In genomic region chr1:166152977-166153376, GRCh38 we compare ENCODE assay signal across 28 cellular contexts.
"Had no signal": no experiment of that assay in that cellular context is flagged by ENCODE, and none has a peak within 500 bp of the region (broad histone marks: within the 10 kb centered on the region; RNA-seq: fewer than 3 reads in every experiment).

No MANE protein-coding gene starts in this region.

- DNase-seq: nephron progenitor cell; nucleus accumbens; posterior cingulate gyrus; psoas muscle; right cardiac atrium; right lobe of liver; sigmoid colon; small intestine; stimulated activated CD4-positive, alpha-beta T cell treated with anti-CD3 and anti-CD28 coated beads, Interleukin-15, amount 100 ng/mL, for 24 hours; stimulated activated CD4-positive, alpha-beta T cell treated with anti-CD3 and anti-CD28 coated beads, Interleukin-2, amount 100 ng/mL, for 24 hours; stimulated activated CD4-positive, alpha-beta T cell treated with anti-CD3 and anti-CD28 coated beads, Interleukin-2, amount 100 ng/mL, for 48 hours; stimulated activated CD4-positive, alpha-beta T cell treated with anti-CD3 and anti-CD28 coated beads, Interleukin-4, amount 100 ng/mL, for 24 hours; stimulated activated naive B cell treated with anti-CD40 and anti-IgM and Interleukin-4, amounts not matched to agents 10 μg/mL and 1 μg/mL and 100 μg/mL, for 72 hours; stimulated activated naive CD4-positive, alpha-beta T cell treated with Interleukin-2 at 50 U/mL for 16 hours; stomach; thyroid gland; trophoblast cell; upper lobe of left lung had no signal

- H3K36me3 ChIP-seq: neutrophil, right lobe of liver, sigmoid colon, stomach, thoracic aorta, thyroid gland, tibial nerve, upper lobe of left lung, vagina had no signal

- H3K79me2 ChIP-seq: parathyroid adenoma had no signal

- H3K36me3 Mint-ChIP-seq: natural killer cell treated with Interleukin-12 subunit alpha and Interleukin-12 subunit beta and Interleukin-15 and Interleukin-18, amount 100 ng/mL, for 72 hours; stimulated activated effector memory CD8-positive, alpha-beta T cell treated with anti-CD3 and anti-CD28 coated beads, Interleukin-12 subunit alpha, Interleukin-12 subunit beta, amount 100 ng/mL, for 72 hours; stimulated activated naive B cell treated with anti-CD40 and anti-IgM and Interleukin-4, amounts not matched to agents 10 μg/mL and 1 μg/mL and 100 μg/mL, for 72 hours had no signal

- H3K9me3 Mint-ChIP-seq: nephron progenitor cell; neural crest cell; stimulated activated effector memory CD8-positive, alpha-beta T cell treated with anti-CD3 and anti-CD28 coated beads, Interleukin-12 subunit alpha, Interleukin-12 subunit beta, amount 100 ng/mL, for 72 hours; stimulated activated naive CD8-positive, alpha-beta T cell treated with anti-CD3 and anti-CD28 coated beads, Interleukin-15, Interleukin-2, amounts not matched to agents 100 ng/mL and 50 ng/mL, for 24 hours had no signal

- H3K4me1 ChIP-seq: parathyroid adenoma, right lobe of liver, sigmoid colon, stomach, thyroid gland, tibial nerve, upper lobe of left lung, vagina had no signal

- H3K4me3 Mint-ChIP-seq: natural killer cell treated with Interleukin-12 subunit alpha and Interleukin-12 subunit beta and Interleukin-15 and Interleukin-18, amount 100 ng/mL, for 72 hours; nephron progenitor cell; neural crest cell; stimulated activated effector memory CD8-positive, alpha-beta T cell treated with anti-CD3 and anti-CD28 coated beads, Interleukin-12 subunit alpha, Interleukin-12 subunit beta, amount 100 ng/mL, for 72 hours; stimulated activated naive B cell treated with anti-CD40 and anti-IgM and Interleukin-4, amounts not matched to agents 10 μg/mL and 1 μg/mL and 100 μg/mL, for 72 hours; stimulated activated naive CD8-positive, alpha-beta T cell treated with anti-CD3 and anti-CD28 coated beads, Interleukin-15, Interleukin-2, amounts not matched to agents 100 ng/mL and 50 ng/mL, for 24 hours had no signal

- H3K9me3 ChIP-seq: neutrophil, psoas muscle, right lobe of liver, sigmoid colon, stomach, thoracic aorta, thyroid gland, tibial nerve, upper lobe of left lung, vagina had no signal

- H3K9ac ChIP-seq: parathyroid adenoma had no signal

- H3K4me3 ChIP-seq: psoas muscle, right lobe of liver, sigmoid colon, stomach, thoracic aorta, thyroid gland, tibial nerve, upper lobe of left lung, vagina had no signal

- ATAC-seq: psoas muscle, right cardiac atrium, right lobe of liver had no signal

- H3K27ac Mint-ChIP-seq: natural killer cell treated with Interleukin-12 subunit alpha and Interleukin-12 subunit beta and Interleukin-15 and Interleukin-18, amount 100 ng/mL, for 72 hours; nephron progenitor cell; progenitor cell of endocrine pancreas; stimulated activated effector memory CD8-positive, alpha-beta T cell treated with anti-CD3 and anti-CD28 coated beads, Interleukin-12 subunit alpha, Interleukin-12 subunit beta, amount 100 ng/mL, for 72 hours; stimulated activated naive B cell treated with anti-CD40 and anti-IgM and Interleukin-4, amounts not matched to agents 10 μg/mL and 1 μg/mL and 100 μg/mL, for 72 hours; stimulated activated naive CD8-positive, alpha-beta T cell treated with anti-CD3 and anti-CD28 coated beads, Interleukin-15, Interleukin-2, amounts not matched to agents 100 ng/mL and 50 ng/mL, for 24 hours had no signal

- H3K4me1 Mint-ChIP-seq: neural crest cell; stimulated activated effector memory CD8-positive, alpha-beta T cell treated with anti-CD3 and anti-CD28 coated beads, Interleukin-12 subunit alpha, Interleukin-12 subunit beta, amount 100 ng/mL, for 72 hours; stimulated activated naive B cell treated with anti-CD40 and anti-IgM and Interleukin-4, amounts not matched to agents 10 μg/mL and 1 μg/mL and 100 μg/mL, for 72 hours had no signal

- H2AFZ ChIP-seq: parathyroid adenoma had no signal

- H3K27ac ChIP-seq: neutrophil, parathyroid adenoma, psoas muscle, right lobe of liver, sigmoid colon, stomach, thoracic aorta, thyroid gland, tibial nerve, upper lobe of left lung, vagina had no signal

- H3K27me3 ChIP-seq: neutrophil, right lobe of liver, sigmoid colon, stomach, thyroid gland, tibial nerve, upper lobe of left lung, vagina had no signal
